ENCODE assay signal across 9 cellular contexts in genomic region chr1:180156201-180156600, GRCh38. TPM values are rescaled to one million over a fixed set of nuclear protein-coding genes. Genes with fewer than 3 reads are reported as not detected.
DNase-seq lines count a peak whose midpoint lies in the region; ATAC-seq and TF ChIP-seq lines count a peak whose summit lies in the region.
"Had no signal": no experiment of that assay in that cellular context is flagged by ENCODE, and none has a peak within 500 bp of the region (broad histone marks: within the 10 kb centered on the region; RNA-seq: fewer than 3 reads in every experiment).

No MANE protein-coding gene starts in this region.

- DNase-seq in T-helper 2 cell treated with Interferon-gamma antibody and Interleukin-4, amounts not matched to agents 5 μg/mL and 100 μg/mL, for 36 hours (ENCODE audit: low spot score): no peak
- DNase-seq in T-helper 2 cell (no peak), SKM-1 (lab: John Stamatoyannopoulos, UW; ENCODE audit: unreplicated experiment) (peak; percentile 84), fibroblast of pulmonary artery (ENCODE audit: low read depth) (no peak), spleen (no peak), NCI-H1694 (lab: John Stamatoyannopoulos, UW) (no peak)
- DNase-seq: activated naive CD8-positive, alpha-beta T cell treated with anti-CD3 and anti-CD28 coated beads, Interleukin-2, amount 10 ng/mL, durations not matched to agents 7 days and 5 days had no signal

- TF ChIP-seq CTCF in fibroblast of pulmonary artery (IDR thresholded peaks at IDR 0.05; ENCODE audit: low read length, missing control alignments): no peak
- no peak for TF ChIP-seq CTCF in spleen (IDR thresholded peaks at IDR 0.05 in 8 of 11, conservative IDR thresholded peaks at IDR 0.05 in 3 of 11)

- peaks cover 34% of the 10 kb centered on the region for H3K4me1 Mint-ChIP-seq in T-helper 2 cell treated with Interferon-gamma antibody and Interleukin-4, amounts not matched to agents 5 μg/mL and 100 μg/mL, for 36 hours (ENCODE audit: low read depth)

- 60 to 77% (median 72%) methylated on average over 4 of the region's 4 CpGs for WGBS in spleen, 5 donors

- no peaks in the 10 kb centered on the region for H3K36me3 Mint-ChIP-seq in T-helper 2 cell treated with Interferon-gamma antibody and Interleukin-4, amounts not matched to agents 5 μg/mL and 100 μg/mL, for 36 hours (ENCODE audit: low read depth)

- H3K9me3 Mint-ChIP-seq in T-helper 2 cell treated with Interferon-gamma antibody and Interleukin-4, amounts not matched to agents 5 μg/mL and 100 μg/mL, for 36 hours: no peaks in the 10 kb centered on the region
- H3K9me3 Mint-ChIP-seq: activated naive CD8-positive, alpha-beta T cell treated with anti-CD3 and anti-CD28 coated beads, Interleukin-2, amount 10 ng/mL, durations not matched to agents 7 days and 5 days had no signal

- H3K4me3 ChIP-seq in fibroblast of pulmonary artery (replicated peaks; ENCODE audit: low read depth, low read length): peak overlapping the region; percentile 88
- peak overlapping the region in 2 of 8 donors; percentile 80 to 97 for H3K4me3 ChIP-seq in spleen

- no peaks in the 10 kb centered on the region for H3K27me3 ChIP-seq in spleen (replicated peaks in 1 of 7)

- TF ChIP-seq POLR2A in spleen (IDR thresholded peaks at IDR 0.05): no peak

- no peak overlapping the region for H3K27ac Mint-ChIP-seq in T-helper 2 cell treated with Interferon-gamma antibody and Interleukin-4, amounts not matched to agents 5 μg/mL and 100 μg/mL, for 36 hours

- intact Hi-C loops in spleen (cut with DNase I; ENCODE audit: low total_unique reads): no loop called here

- H3K9me3 ChIP-seq in spleen: no peaks in the 10 kb centered on the region

- H3K4me3 Mint-ChIP-seq in T-helper 2 cell treated with Interferon-gamma antibody and Interleukin-4, amounts not matched to agents 5 μg/mL and 100 μg/mL, for 36 hours: peak overlapping the region; percentile 49

- ATAC-seq in GM21786 (IDR thresholded peaks at IDR 0.05; ENCODE audit: unreplicated experiment): no peak
- ATAC-seq in HG03457 (IDR thresholded peaks at IDR 0.05; ENCODE audit: unreplicated experiment): no peak

- peak overlapping the region in 6 of 8 donors; percentile 90 to 96 (median 94) for H3K27ac ChIP-seq in spleen

- H3K27me3 Mint-ChIP-seq in T-helper 2 cell treated with Interferon-gamma antibody and Interleukin-4, amounts not matched to agents 5 μg/mL and 100 μg/mL, for 36 hours (ENCODE audit: low read depth): no peaks in the 10 kb centered on the region
- H3K27me3 Mint-ChIP-seq: activated naive CD8-positive, alpha-beta T cell treated with anti-CD3 and anti-CD28 coated beads, Interleukin-2, amount 10 ng/mL, durations not matched to agents 7 days and 5 days had no signal

- peaks cover 8 to 69% (median 30%) of the 10 kb centered on the region in 6 donors for H3K4me1 ChIP-seq in spleen

- H3K36me3 ChIP-seq in spleen: no peaks in the 10 kb centered on the region

RNA-seq across cellular contexts. Expression of gene QSOX1, which starts 1.5 kb away (rescaled TPM):
- 10 to 100 TPM; 40.8 to 78.9 (median 69.0) TPM for total RNA-seq in spleen
- polyA plus RNA-seq in spleen: 10 to 100 TPM; 35.2 to 54.9 (median 52.9) TPM
